In the genomic region with DNA sequence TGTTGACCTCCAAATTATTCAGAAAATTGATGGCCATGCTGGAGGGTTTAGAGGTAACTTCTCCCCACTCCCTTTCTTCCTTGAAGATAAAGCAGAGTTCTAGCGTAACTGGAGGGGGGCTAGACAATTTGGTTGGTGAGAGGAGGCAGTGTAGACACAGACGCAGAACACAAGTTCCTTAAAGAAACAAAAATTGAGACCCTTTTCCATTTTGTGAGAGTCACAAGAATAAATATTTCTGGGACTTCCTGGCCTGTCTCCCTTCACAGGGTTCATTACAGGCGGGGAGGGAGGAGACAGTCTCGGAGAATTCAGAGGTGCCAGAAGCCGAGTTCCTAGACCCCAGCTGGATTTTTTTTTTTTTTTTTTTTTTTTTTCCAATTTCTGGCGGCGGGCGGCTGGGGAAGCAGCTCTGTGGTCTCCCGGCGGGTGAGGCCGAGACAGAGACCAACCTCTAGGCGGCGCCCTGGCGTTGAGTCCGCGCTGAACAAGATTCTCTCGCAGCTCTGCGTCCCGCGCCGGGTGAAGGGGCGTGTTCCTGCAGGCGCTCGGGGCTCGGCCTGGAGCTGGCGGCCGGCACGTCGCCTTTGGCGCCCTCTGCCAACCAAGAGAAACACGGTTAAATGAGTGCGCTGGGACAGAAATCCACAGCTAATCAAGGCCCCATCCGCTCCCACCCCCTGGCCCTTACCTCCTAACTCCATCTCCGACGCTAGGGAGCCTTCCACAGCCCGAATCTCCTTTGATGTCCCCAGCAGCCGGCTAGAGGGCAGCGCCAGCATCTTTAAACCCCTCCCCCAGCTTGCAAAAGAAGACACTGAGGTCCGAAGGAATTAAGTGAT, we compare ENCODE assay signal across 2 cellular contexts.
A peak's percentile ranks its signal among the peaks of the same experiment; 100 is the strongest.
TF ChIP-seq lines count a peak whose summit lies in the region.

No MANE protein-coding gene starts in this region.

TF ChIP-seq in GM12891, 5 proteins besides CTCF, POLR2A, EP300 and RAD21:
- no peak for TF ChIP-seq POU2F2 (IDR thresholded peaks at IDR 0.05; ENCODE audit: low read depth, low read length)
- TF ChIP-seq POLR2AphosphoS5 (IDR thresholded peaks at IDR 0.05; ENCODE audit: low read depth, low read length), result no peak
- TF ChIP-seq TAF1 (IDR thresholded peaks at IDR 0.05; ENCODE audit: low read depth, low read length), result no peak
- no peak for TF ChIP-seq SPI1 (IDR thresholded peaks at IDR 0.05; ENCODE audit: low read depth, low read length)
- TF ChIP-seq PAX5 (IDR thresholded peaks at IDR 0.05; ENCODE audit: insufficient read depth, low read length, severe bottlenecking), result no peak

TF ChIP-seq in HepG2, 621 proteins besides CTCF, POLR2A, EP300 and RAD21 (continues in another document):
- TF ChIP-seq ZNF788 (CRISPR knock-in tag; IDR thresholded peaks at IDR 0.05; ENCODE audit: borderline replicate concordance), result peak; percentile 87; the same call in 1 of the 2 replicates
- peak; percentile 73 for TF ChIP-seq PHF21A (CRISPR knock-in tag; IDR thresholded peaks at IDR 0.05)
- no peak for TF ChIP-seq ZNF121 (CRISPR knock-in tag; IDR thresholded peaks at IDR 0.05)
- TF ChIP-seq ZNF556 (CRISPR knock-in tag; IDR thresholded peaks at IDR 0.05; ENCODE audit: borderline replicate concordance), result peak; percentile 64; the same call in 1 of the 2 replicates
- TF ChIP-seq, protein P1, sequence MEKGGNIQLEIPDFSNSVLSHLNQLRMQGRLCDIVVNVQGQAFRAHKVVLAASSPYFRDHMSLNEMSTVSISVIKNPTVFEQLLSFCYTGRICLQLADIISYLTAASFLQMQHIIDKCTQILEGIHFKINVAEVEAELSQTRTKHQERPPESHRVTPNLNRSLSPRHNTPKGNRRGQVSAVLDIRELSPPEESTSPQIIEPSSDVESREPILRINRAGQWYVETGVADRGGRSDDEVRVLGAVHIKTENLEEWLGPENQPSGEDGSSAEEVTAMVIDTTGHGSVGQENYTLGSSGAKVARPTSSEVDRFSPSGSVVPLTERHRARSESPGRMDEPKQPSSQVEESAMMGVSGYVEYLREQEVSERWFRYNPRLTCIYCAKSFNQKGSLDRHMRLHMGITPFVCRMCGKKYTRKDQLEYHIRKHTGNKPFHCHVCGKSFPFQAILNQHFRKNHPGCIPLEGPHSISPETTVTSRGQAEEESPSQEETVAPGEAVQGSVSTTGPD (CRISPR knock-in tag; IDR thresholded peaks at IDR 0.05), result no peak
- peak; percentile 71 for TF ChIP-seq HNRNPLL (IDR thresholded peaks at IDR 0.05; ENCODE audit: low read depth, low read length, poor library complexity, severe bottlenecking)
- TF ChIP-seq SAP130 (CRISPR knock-in tag; IDR thresholded peaks at IDR 0.05; ENCODE audit: low read depth), result 0 out of 2 replicates have a peak, but pooled peaks have one; percentile 27
- 0 out of 2 replicates have a peak, but pooled peaks have one; percentile 20 for TF ChIP-seq ZBTB38 (CRISPR knock-in tag; IDR thresholded peaks at IDR 0.05)
- TF ChIP-seq, protein P2, sequence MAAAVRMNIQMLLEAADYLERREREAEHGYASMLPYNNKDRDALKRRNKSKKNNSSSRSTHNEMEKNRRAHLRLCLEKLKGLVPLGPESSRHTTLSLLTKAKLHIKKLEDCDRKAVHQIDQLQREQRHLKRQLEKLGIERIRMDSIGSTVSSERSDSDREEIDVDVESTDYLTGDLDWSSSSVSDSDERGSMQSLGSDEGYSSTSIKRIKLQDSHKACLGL (CRISPR knock-in tag; IDR thresholded peaks at IDR 0.05), result 0 out of 2 replicates have a peak, but pooled peaks have one; percentile 21
- TF ChIP-seq, protein P3, sequence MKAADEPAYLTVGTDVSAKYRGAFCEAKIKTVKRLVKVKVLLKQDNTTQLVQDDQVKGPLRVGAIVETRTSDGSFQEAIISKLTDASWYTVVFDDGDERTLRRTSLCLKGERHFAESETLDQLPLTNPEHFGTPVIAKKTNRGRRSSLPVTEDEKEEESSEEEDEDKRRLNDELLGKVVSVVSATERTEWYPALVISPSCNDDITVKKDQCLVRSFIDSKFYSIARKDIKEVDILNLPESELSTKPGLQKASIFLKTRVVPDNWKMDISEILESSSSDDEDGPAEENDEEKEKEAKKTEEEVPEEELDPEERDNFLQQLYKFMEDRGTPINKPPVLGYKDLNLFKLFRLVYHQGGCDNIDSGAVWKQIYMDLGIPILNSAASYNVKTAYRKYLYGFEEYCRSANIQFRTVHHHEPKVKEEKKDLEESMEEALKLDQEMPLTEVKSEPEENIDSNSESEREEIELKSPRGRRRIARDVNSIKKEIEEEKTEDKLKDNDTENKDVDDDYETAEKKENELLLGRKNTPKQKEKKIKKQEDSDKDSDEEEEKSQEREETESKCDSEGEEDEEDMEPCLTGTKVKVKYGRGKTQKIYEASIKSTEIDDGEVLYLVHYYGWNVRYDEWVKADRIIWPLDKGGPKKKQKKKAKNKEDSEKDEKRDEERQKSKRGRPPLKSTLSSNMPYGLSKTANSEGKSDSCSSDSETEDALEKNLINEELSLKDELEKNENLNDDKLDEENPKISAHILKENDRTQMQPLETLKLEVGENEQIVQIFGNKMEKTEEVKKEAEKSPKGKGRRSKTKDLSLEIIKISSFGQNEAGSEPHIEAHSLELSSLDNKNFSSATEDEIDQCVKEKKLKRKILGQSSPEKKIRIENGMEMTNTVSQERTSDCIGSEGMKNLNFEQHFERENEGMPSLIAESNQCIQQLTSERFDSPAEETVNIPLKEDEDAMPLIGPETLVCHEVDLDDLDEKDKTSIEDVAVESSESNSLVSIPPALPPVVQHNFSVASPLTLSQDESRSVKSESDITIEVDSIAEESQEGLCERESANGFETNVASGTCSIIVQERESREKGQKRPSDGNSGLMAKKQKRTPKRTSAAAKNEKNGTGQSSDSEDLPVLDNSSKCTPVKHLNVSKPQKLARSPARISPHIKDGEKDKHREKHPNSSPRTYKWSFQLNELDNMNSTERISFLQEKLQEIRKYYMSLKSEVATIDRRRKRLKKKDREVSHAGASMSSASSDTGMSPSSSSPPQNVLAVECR (CRISPR knock-in tag; IDR thresholded peaks at IDR 0.05; ENCODE audit: borderline replicate concordance), result peak; percentile 30; the same call in 1 of the 2 replicates
- TF ChIP-seq SETDB1 (CRISPR knock-in tag; IDR thresholded peaks at IDR 0.05; ENCODE audit: borderline replicate concordance), result no peak
- no peak for TF ChIP-seq SIX1 (CRISPR knock-in tag; IDR thresholded peaks at IDR 0.05; ENCODE audit: borderline replicate concordance)
- 0 out of 2 replicates have a peak, but pooled peaks have one; percentile 60 for TF ChIP-seq NKX3-1 (CRISPR knock-in tag; IDR thresholded peaks at IDR 0.05)
- peak; percentile 63; the same call in 1 of the 2 replicates for TF ChIP-seq TBX2 (CRISPR knock-in tag; IDR thresholded peaks at IDR 0.05; ENCODE audit: borderline replicate concordance)
- TF ChIP-seq ZSCAN12 (CRISPR knock-in tag; IDR thresholded peaks at IDR 0.05), result peak; percentile 35; the same call in 1 of the 2 replicates
- TF ChIP-seq ZNF143 (CRISPR knock-in tag; IDR thresholded peaks at IDR 0.05), result 0 out of 2 replicates have a peak, but pooled peaks have one; percentile 32
- no peak for TF ChIP-seq PRPF4 (IDR thresholded peaks at IDR 0.05; ENCODE audit: low read depth, low read length, poor library complexity, severe bottlenecking)
- no peak for TF ChIP-seq ZNF703 (CRISPR knock-in tag; IDR thresholded peaks at IDR 0.05; ENCODE audit: borderline replicate concordance)
- TF ChIP-seq NFYB (CRISPR knock-in tag; IDR thresholded peaks at IDR 0.05), result peak; percentile 11; the same call in 1 of the 2 replicates
- no peak for TF ChIP-seq ZFP36L2 (CRISPR knock-in tag; IDR thresholded peaks at IDR 0.05)
- TF ChIP-seq TBP (CRISPR knock-in tag; IDR thresholded peaks at IDR 0.05), result no peak
- TF ChIP-seq ZNF12 (CRISPR knock-in tag; IDR thresholded peaks at IDR 0.05), result 0 out of 2 replicates have a peak, but pooled peaks have one; percentile 28
- no peak for TF ChIP-seq ZNF746 (CRISPR knock-in tag; IDR thresholded peaks at IDR 0.05)
- TF ChIP-seq, protein P4, sequence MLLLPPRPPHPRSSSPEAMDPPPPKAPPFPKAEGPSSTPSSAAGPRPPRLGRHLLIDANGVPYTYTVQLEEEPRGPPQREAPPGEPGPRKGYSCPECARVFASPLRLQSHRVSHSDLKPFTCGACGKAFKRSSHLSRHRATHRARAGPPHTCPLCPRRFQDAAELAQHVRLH (CRISPR knock-in tag; IDR thresholded peaks at IDR 0.05; ENCODE audit: borderline replicate concordance, low read depth), result peak; percentile 56; the same call in 1 of the 2 replicates
- no peak for TF ChIP-seq ZNF33A (CRISPR knock-in tag; IDR thresholded peaks at IDR 0.05; ENCODE audit: borderline replicate concordance)
- no peak for TF ChIP-seq RARA (CRISPR knock-in tag; IDR thresholded peaks at IDR 0.05)
- peak; percentile 53; the same call in 1 of the 2 replicates for TF ChIP-seq YEATS2 (CRISPR knock-in tag; IDR thresholded peaks at IDR 0.05; ENCODE audit: borderline replicate concordance)
- TF ChIP-seq TEAD3 (CRISPR knock-in tag; optimal IDR thresholded peaks at IDR 0.05; ENCODE audit: borderline replicate concordance), result peak; percentile 59
- TF ChIP-seq ZNF790 (CRISPR knock-in tag; IDR thresholded peaks at IDR 0.05; ENCODE audit: borderline replicate concordance), result no peak
- TF ChIP-seq, protein P5, sequence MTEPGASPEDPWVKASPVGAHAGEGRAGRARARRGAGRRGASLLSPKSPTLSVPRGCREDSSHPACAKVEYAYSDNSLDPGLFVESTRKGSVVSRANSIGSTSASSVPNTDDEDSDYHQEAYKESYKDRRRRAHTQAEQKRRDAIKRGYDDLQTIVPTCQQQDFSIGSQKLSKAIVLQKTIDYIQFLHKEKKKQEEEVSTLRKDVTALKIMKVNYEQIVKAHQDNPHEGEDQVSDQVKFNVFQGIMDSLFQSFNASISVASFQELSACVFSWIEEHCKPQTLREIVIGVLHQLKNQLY (CRISPR knock-in tag; IDR thresholded peaks at IDR 0.05), result no peak
- peak; percentile 73; the same call in 1 of the 2 replicates for TF ChIP-seq ZNF768 (CRISPR knock-in tag; IDR thresholded peaks at IDR 0.05)
- TF ChIP-seq ZNF431 (CRISPR knock-in tag; IDR thresholded peaks at IDR 0.05; ENCODE audit: borderline replicate concordance, low read depth), result no peak
- TF ChIP-seq, protein P6, sequence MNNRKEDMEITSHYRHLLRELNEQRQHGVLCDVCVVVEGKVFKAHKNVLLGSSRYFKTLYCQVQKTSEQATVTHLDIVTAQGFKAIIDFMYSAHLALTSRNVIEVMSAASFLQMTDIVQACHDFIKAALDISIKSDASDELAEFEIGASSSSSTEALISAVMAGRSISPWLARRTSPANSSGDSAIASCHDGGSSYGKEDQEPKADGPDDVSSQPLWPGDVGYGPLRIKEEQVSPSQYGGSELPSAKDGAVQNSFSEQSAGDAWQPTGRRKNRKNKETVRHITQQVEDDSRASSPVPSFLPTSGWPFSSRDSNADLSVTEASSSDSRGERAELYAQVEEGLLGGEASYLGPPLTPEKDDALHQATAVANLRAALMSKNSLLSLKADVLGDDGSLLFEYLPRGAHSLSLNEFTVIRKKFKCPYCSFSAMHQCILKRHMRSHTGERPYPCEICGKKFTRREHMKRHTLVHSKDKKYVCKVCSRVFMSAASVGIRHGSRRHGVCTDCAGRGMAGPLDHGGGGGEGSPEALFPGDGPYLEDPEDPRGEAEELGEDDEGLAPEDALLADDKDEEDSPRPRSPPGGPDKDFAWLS (CRISPR knock-in tag; IDR thresholded peaks at IDR 0.05; ENCODE audit: borderline replicate concordance), result no peak
- no peak for TF ChIP-seq ZNF232 (CRISPR knock-in tag; IDR thresholded peaks at IDR 0.05; ENCODE audit: borderline replicate concordance)
- TF ChIP-seq, protein P7, sequence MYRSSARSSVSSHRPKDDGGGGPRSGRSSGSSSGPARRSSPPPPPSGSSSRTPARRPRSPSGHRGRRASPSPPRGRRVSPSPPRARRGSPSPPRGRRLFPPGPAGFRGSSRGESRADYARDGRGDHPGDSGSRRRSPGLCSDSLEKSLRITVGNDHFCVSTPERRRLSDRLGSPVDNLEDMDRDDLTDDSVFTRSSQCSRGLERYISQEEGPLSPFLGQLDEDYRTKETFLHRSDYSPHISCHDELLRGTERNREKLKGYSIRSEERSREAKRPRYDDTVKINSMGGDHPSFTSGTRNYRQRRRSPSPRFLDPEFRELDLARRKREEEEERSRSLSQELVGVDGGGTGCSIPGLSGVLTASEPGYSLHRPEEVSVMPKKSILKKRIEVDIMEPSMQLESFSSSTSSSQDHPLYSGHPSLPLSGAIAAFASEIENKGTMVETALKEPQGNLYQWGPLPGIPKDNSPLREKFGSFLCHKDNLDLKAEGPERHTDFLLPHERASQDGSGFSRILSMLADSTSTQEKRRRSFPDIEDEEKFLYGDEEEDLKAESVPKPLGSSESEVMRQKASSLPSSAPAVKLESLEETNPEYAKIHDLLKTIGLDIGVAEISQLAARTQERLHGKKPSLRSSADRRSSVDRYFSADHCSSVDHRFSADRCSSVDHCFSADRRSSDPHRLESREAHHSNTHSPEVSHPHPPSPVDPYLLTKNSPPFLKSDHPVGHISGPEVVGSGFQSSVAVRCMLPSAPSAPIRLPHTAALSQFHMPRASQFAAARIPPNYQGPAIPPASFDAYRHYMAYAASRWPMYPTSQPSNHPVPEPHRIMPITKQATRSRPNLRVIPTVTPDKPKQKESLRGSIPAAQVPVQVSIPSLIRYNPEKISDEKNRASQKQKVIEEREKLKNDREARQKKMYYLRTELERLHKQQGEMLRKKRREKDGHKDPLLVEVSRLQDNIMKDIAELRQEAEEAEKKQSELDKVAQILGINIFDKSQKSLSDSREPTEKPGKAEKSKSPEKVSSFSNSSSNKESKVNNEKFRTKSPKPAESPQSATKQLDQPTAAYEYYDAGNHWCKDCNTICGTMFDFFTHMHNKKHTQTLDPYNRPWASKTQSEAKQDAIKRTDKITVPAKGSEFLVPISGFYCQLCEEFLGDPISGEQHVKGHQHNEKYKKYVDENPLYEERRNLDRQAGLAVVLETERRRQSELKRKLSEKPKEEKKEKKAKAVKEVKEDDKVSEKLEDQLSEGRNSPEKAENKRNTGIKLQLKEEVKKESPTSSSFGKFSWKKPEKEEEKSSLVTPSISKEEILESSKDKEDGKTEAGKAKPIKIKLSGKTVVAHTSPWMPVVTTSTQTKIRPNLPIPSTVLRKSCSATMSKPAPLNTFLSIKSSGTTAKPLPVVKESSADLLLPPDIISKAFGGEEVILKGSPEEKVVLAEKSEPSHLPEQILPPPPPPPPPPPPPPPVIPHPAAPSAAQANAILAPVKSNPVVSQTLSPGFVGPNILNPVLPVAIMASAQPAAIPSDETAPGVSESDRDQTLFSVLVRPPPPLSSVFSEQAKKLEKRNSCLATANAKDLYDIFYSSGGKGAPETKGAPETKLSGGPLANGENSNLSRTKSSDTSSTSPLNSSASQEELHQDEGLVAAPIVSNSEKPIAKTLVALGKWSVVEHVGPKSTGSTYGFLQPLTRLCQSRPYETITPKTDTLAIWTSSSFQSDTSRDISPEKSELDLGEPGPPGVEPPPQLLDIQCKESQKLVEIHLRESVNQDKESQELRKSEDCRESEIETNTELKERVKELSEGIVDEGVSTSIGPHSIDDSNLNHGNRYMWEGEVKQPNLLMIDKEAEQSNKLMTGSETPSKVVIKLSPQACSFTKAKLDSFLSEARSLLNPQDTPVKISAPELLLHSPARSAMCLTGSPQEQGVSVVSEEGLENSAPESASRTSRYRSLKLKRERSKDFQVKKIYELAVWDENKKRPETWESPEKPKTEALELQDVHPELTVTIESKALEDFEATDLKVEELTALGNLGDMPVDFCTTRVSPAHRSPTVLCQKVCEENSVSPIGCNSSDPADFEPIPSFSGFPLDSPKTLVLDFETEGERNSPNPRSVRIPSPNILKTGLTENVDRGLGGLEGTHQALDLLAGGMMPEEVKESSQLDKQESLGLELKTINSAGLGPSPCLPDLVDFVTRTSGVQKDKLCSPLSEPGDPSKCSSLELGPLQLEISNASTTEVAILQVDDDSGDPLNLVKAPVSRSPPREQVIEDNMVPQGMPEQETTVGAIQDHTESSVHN (CRISPR knock-in tag; IDR thresholded peaks at IDR 0.05), result 0 out of 2 replicates have a peak, but pooled peaks have one; percentile 18
- no peak for TF ChIP-seq FIP1L1 (IDR thresholded peaks at IDR 0.05; ENCODE audit: borderline replicate concordance, insufficient read depth, low read depth, low read length)
- peak; percentile 71; the same call in 1 of the 2 replicates for TF ChIP-seq TSC22D2 (CRISPR knock-in tag; IDR thresholded peaks at IDR 0.05; ENCODE audit: borderline replicate concordance)
- TF ChIP-seq ZNF496 (CRISPR knock-in tag; IDR thresholded peaks at IDR 0.05; ENCODE audit: insufficient replicate concordance), result no peak
